Comparison of ENCODE assay signal across 1 cellular context in genomic region chr4:52718123-52718522, GRCh38.
TF ChIP-seq lines count a peak whose summit lies in the region.

No MANE protein-coding gene starts in this region.

TF ChIP-seq in K562, 482 proteins besides CTCF, POLR2A, EP300 and RAD21:
- TF ChIP-seq SMARCC2 (IDR thresholded peaks at IDR 0.05; ENCODE audit: low read depth) (no peak), ATF3 (IDR thresholded peaks at IDR 0.05) (peak; percentile 23; the same call in 1 of the 2 replicates), ATF3 (CRISPR knock-in tag; conservative IDR thresholded peaks at IDR 0.05) (no peak), ZNF121 (CRISPR knock-in tag; conservative IDR thresholded peaks at IDR 0.05) (peak; percentile 81)
